In genomic region chr12:25119020-25119419, GRCh38 we compare ENCODE assay signal across 20 cellular contexts.
DNase-seq lines count a peak whose midpoint lies in the region; ATAC-seq and TF ChIP-seq lines count a peak whose summit lies in the region.
"Had no signal": no experiment of that assay in that cellular context is flagged by ENCODE, and none has a peak within 500 bp of the region (broad histone marks: within the 10 kb centered on the region; RNA-seq: fewer than 3 reads in every experiment).

No MANE protein-coding gene starts in this region.

- H3K4me1 ChIP-seq in DND-41 (ENCODE audit: insufficient read depth, low read length): no peaks in the 10 kb centered on the region
- peaks cover 7% of the 10 kb centered on the region for H3K4me1 ChIP-seq in OCI-LY7 (ENCODE audit: insufficient read depth, low read length, poor library complexity, severe bottlenecking)
- H3K4me1 ChIP-seq: heart right ventricle, sigmoid colon, testis had no signal

- H3K9me3 ChIP-seq in DND-41 (ENCODE audit: insufficient read depth, low read length, severe bottlenecking) (no peaks in the 10 kb centered on the region), OCI-LY7 (ENCODE audit: low read length) (no peaks in the 10 kb centered on the region)
- H3K9me3 ChIP-seq: heart right ventricle, neutrophil, sigmoid colon, testis had no signal

- in situ Hi-C loops in GM13976 (cut with MboI; ENCODE audit: low sequenced_read_pairs, unreplicated experiment): no loop called here

- no peaks in the 10 kb centered on the region for H3K27me3 Mint-ChIP-seq in endothelial cell (ENCODE audit: unreplicated experiment)

- H3K27ac Mint-ChIP-seq in endothelial cell (ENCODE audit: unreplicated experiment): no peak overlapping the region

- POLR2A ChIA-PET in OCI-LY7 (lab: Charles Lee): interaction anchor here (0.7 to 0.9 kb wide), 2 partner anchors 57 to 127 kb away, joined by 3 to 7 read pairs; no protein-coding TSS in a partner anchor

- H3K9me3 Mint-ChIP-seq in endothelial cell (ENCODE audit: unreplicated experiment): no peaks in the 10 kb centered on the region

- H3K4me1 Mint-ChIP-seq in endothelial cell (ENCODE audit: unreplicated experiment): no peaks in the 10 kb centered on the region

- H4K20me1 ChIP-seq in DND-41 (ENCODE audit: insufficient read depth, low read length): no peaks in the 10 kb centered on the region
- H4K20me1 ChIP-seq in OCI-LY7 (ENCODE audit: insufficient read depth, low read length): no peaks in the 10 kb centered on the region

- no peak overlapping the region for H3K4me2 ChIP-seq in DND-41 (ENCODE audit: insufficient read depth, low read length)
- H3K4me2 ChIP-seq in OCI-LY7 (ENCODE audit: low read length): no peak overlapping the region

- intact Hi-C loops in OCI-LY7 (cut with micrococcal nuclease; ENCODE audit: unreplicated experiment): loop anchor here (1.0 kb wide), 1 partner anchor 128 kb away; no protein-coding TSS in a partner anchor

- CTCF ChIA-PET in OCI-LY7 (lab: Charles Lee; ENCODE audit: unreplicated experiment): no interaction called here

- no TSS peak for BruUV-seq in OCI-LY7 (replicated peaks; lab: Mats Ljungman, UMichigan)

- H3K27ac ChIP-seq in DND-41 (ENCODE audit: low read length) (no peak overlapping the region), OCI-LY7 (ENCODE audit: low read depth, low read length, poor library complexity, severe bottlenecking) (no peak overlapping the region)
- H3K27ac ChIP-seq: heart right ventricle, neutrophil, sigmoid colon, testis had no signal

- H3K4me3 ChIP-seq in DND-41 (ENCODE audit: low read depth in 1 of 2, low read length in 2 of 2): no peak overlapping the region
- H3K4me3 ChIP-seq in OCI-LY7 (ENCODE audit: low read depth, low read length, poor library complexity, severe bottlenecking): no peak overlapping the region
- H3K4me3 ChIP-seq: heart right ventricle, sigmoid colon, testis had no signal

- H3K36me3 ChIP-seq in DND-41 (ENCODE audit: insufficient read depth, low read length) (no peaks in the 10 kb centered on the region), OCI-LY7 (ENCODE audit: insufficient read depth, low read length) (no peaks in the 10 kb centered on the region)
- H3K36me3 ChIP-seq: heart right ventricle, neutrophil, sigmoid colon had no signal

- no peaks in the 10 kb centered on the region for H3K36me3 Mint-ChIP-seq in endothelial cell (ENCODE audit: low read depth, unreplicated experiment)

- no peaks in the 10 kb centered on the region for H3K27me3 ChIP-seq in DND-41 (ENCODE audit: insufficient read depth, low read length, poor library complexity)
- H3K27me3 ChIP-seq: heart right ventricle, neutrophil, sigmoid colon, testis had no signal

- ATAC-seq in DND-41 (ENCODE audit: insufficient read depth, low read depth): peak; percentile 50; the same call in 1 of the 3 replicates
- ATAC-seq: esophagus mucosa, heart right ventricle had no signal

- no peak for DNase-seq in DND-41
- DNase-seq in GM13976 (ENCODE audit: low spot score): peak; percentile 48
- DNase-seq in OCI-LY7 (ENCODE audit: low spot score): peak; percentile 53
- no peak for DNase-seq in endothelial cell (ENCODE audit: low spot score)
- no peak for DNase-seq in NCI-H226
- DNase-seq in NCI-H510A treated with DMSO at 0.1 percent for 48 hours (lab: John Stamatoyannopoulos, UW): no peak
- DNase-seq in epidermal melanocyte (ENCODE audit: insufficient read length, low spot score): no peak
- DNase-seq in GDM1 (lab: John Stamatoyannopoulos, UW): no peak
- DNase-seq: activated gamma-delta T cell treated with Interleukin-2 at 50 U/mL for 16 hours, cortex of kidney, DMS79 treated with DMSO at 0.1 percent for 48 hours, heart right ventricle, kidney, NCI-H2107, SHP77 treated with DMSO at 0.1 percent for 48 hours, sigmoid colon, T-helper 9 cell, testis had no signal

- no peak overlapping the region for H3K9ac ChIP-seq in DND-41 (ENCODE audit: low read depth, low read length)

- no peaks in the 10 kb centered on the region for H3K9me2 ChIP-seq in OCI-LY7 (ENCODE audit: insufficient read depth, low read length)

- H3K4me3 Mint-ChIP-seq in endothelial cell (ENCODE audit: unreplicated experiment): no peak overlapping the region

- TF ChIP-seq CTCF in DND-41 (IDR thresholded peaks at IDR 0.05; ENCODE audit: borderline replicate concordance, extremely low read depth, low read length, poor library complexity, severe bottlenecking) (peak; percentile 56), GM13976 (IDR thresholded peaks at IDR 0.05; ENCODE audit: borderline replicate concordance, control extremely low read depth, extremely low read depth, insufficient read depth, missing control alignments) (no peak), OCI-LY7 (conservative IDR thresholded peaks at IDR 0.05; ENCODE audit: low read length) (peak; percentile 80), endothelial cell (IDR thresholded peaks at IDR 0.05; ENCODE audit: unreplicated experiment) (peak; percentile 16)

- H3K79me2 ChIP-seq in DND-41 (ENCODE audit: insufficient read depth, low read length): no peaks in the 10 kb centered on the region
- no peaks in the 10 kb centered on the region for H3K79me2 ChIP-seq in OCI-LY7 (ENCODE audit: insufficient read depth, low read depth, low read length)

- H2AFZ ChIP-seq in DND-41 (ENCODE audit: low read depth, low read length) (no peak overlapping the region), OCI-LY7 (ENCODE audit: low read length) (no peak overlapping the region)

Comparison
In these comparisons a context has a peak if more than half of its experiments do, and no peak if none do; other contexts are left out.
1. DNase-seq: peak in GM13976 (single experiment) and OCI-LY7 (single experiment); none in DND-41 (single experiment), endothelial cell (single experiment), NCI-H226 (single experiment), NCI-H510A treated with DMSO at 0.1 percent for 48 hours (single experiment), epidermal melanocyte (single experiment) and GDM1 (single experiment).